In genomic region chr1:61083014-61083798, GRCh38 we compare ENCODE assay signal across 8 cellular contexts. TPM values are rescaled to one million over a fixed set of nuclear protein-coding genes. Genes with fewer than 3 reads are reported as not detected.
A peak's percentile ranks its signal among the peaks of the same experiment; 100 is the strongest.
DNase-seq lines count a peak whose midpoint lies in the region; ATAC-seq and TF ChIP-seq lines count a peak whose summit lies in the region.

No MANE protein-coding gene starts in this region.

- ATAC-seq in HG03196 (IDR thresholded peaks at IDR 0.05; ENCODE audit: unreplicated experiment), result no peak
- no peak for ATAC-seq in GM19351 (IDR thresholded peaks at IDR 0.05; ENCODE audit: unreplicated experiment)

- H3K4me3 ChIP-seq in skeletal muscle cell (ENCODE audit: low read depth, low read length), result peak overlapping the region; percentile 79

- H3K4me3 Mint-ChIP-seq in brain, result peak overlapping the region; percentile 95 to 100 (median 97)

- peaks cover 12% of the 10 kb centered on the region for H3K36me3 Mint-ChIP-seq in brain

- peaks cover 78% of the 10 kb centered on the region for H3K4me1 Mint-ChIP-seq in brain

- H3K27ac Mint-ChIP-seq in brain, result peak overlapping the region; percentile 98 to 100 (median 99)

- TF ChIP-seq CTCF in brain (conservative IDR thresholded peaks at IDR 0.05), result no peak

- peaks cover 0 to 5% (median 0%) of the 10 kb centered on the region in 5 experiments for H3K9me3 Mint-ChIP-seq in brain

- H3K27me3 Mint-ChIP-seq in brain, result peaks cover 35% of the 10 kb centered on the region

- DNase-seq in GM03348 (ENCODE audit: low spot score), result peak; percentile 74
- peak; percentile 49 for DNase-seq in RPMI8226
- DNase-seq in iPS-NIHi11 (ENCODE audit: low spot score), result peak; percentile 50
- no peak for DNase-seq in skeletal muscle cell (ENCODE audit: low read depth)
- DNase-seq in NCI-H146 (lab: John Stamatoyannopoulos, UW), result no peak

RNA-seq across cellular contexts. Expression of gene NFIA, which starts 0.8 kb away (rescaled TPM):
- 4.1 TPM for polyA plus RNA-seq in brain (ENCODE audit: insufficient read depth, low read depth, low replicate concordance)

Comparison
In these comparisons a context has a peak if more than half of its experiments do, and no peak if none do; other contexts are left out.
1. DNase-seq: peak in GM03348 (single experiment), RPMI8226 (single experiment) and iPS-NIHi11 (single experiment); none in skeletal muscle cell (single experiment) and NCI-H146 (single experiment).